ENCODE assay signal across 1 cellular context in genomic region chr3:9379327-9379726, GRCh38.
A peak's percentile ranks its signal among the peaks of the same experiment; 100 is the strongest.
TF ChIP-seq lines count a peak whose summit lies in the region.

No MANE protein-coding gene starts in this region.

TF ChIP-seq in K562, 482 proteins besides CTCF, POLR2A, EP300 and RAD21:
- TF ChIP-seq, protein P1, sequence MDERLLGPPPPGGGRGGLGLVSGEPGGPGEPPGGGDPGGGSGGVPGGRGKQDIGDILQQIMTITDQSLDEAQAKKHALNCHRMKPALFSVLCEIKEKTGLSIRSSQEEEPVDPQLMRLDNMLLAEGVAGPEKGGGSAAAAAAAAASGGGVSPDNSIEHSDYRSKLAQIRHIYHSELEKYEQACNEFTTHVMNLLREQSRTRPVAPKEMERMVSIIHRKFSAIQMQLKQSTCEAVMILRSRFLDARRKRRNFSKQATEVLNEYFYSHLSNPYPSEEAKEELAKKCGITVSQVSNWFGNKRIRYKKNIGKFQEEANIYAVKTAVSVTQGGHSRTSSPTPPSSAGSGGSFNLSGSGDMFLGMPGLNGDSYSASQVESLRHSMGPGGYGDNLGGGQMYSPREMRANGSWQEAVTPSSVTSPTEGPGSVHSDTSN (CRISPR knock-in tag; IDR thresholded peaks at IDR 0.05; ENCODE audit: low read depth): no peak
- TF ChIP-seq, protein P1 (tag; conservative IDR thresholded peaks at IDR 0.05; ENCODE audit: low read depth): peak; percentile 39; the same call in 1 of the 2 replicates
- TF ChIP-seq CHD1 (IDR thresholded peaks at IDR 0.05; ENCODE audit: low read length): no peak
- TF ChIP-seq MEIS2 (IDR thresholded peaks at IDR 0.05; ENCODE audit: partially characterized antibody): peak; percentile 52
